11 cellular contexts compared by ENCODE assay signal in genomic region chr2:190404487-190404886, GRCh38. TPM values are rescaled to one million over a fixed set of nuclear protein-coding genes. Genes with fewer than 3 reads are reported as not detected.
DNase-seq lines count a peak whose midpoint lies in the region; ATAC-seq and TF ChIP-seq lines count a peak whose summit lies in the region.
"Had no signal": no experiment of that assay in that cellular context is flagged by ENCODE, and none has a peak within 500 bp of the region (broad histone marks: within the 10 kb centered on the region; RNA-seq: fewer than 3 reads in every experiment).

No MANE protein-coding gene starts in this region.

- no peaks in the 10 kb centered on the region for H3K9me3 Mint-ChIP-seq in activated CD8-positive, alpha-beta memory T cell treated with anti-CD3 and anti-CD28 coated beads, Interleukin-2, amount 10 ng/mL, durations not matched to agents 7 days and 5 days (ENCODE audit: low read depth)

- H3K4me1 Mint-ChIP-seq in activated CD8-positive, alpha-beta memory T cell treated with anti-CD3 and anti-CD28 coated beads, Interleukin-2, amount 10 ng/mL, durations not matched to agents 7 days and 5 days: peaks cover 5% of the 10 kb centered on the region

- no peaks in the 10 kb centered on the region for H3K27me3 Mint-ChIP-seq in activated CD8-positive, alpha-beta memory T cell treated with anti-CD3 and anti-CD28 coated beads, Interleukin-2, amount 10 ng/mL, durations not matched to agents 7 days and 5 days

- POLR2A ChIA-PET in HEK293 (lab: Yijun Ruan, JAX): no interaction called here

- H3K9me3 ChIP-seq in HEK293 (ENCODE audit: control insufficient read depth, insufficient read depth, low read depth, low read length): no peaks in the 10 kb centered on the region

- peaks cover 11% of the 10 kb centered on the region for H3K27me3 ChIP-seq in foreskin keratinocyte

- H3K27ac ChIP-seq in HEK293 (ENCODE audit: extremely low read depth, low read depth, low read length) (no peak overlapping the region), foreskin keratinocyte (no peak overlapping the region)

- peaks cover 3% of the 10 kb centered on the region; the same call in 1 of the 2 replicates for H3K4me1 ChIP-seq in HEK293 (ENCODE audit: control insufficient read depth, insufficient read depth, low read length)
- no peaks in the 10 kb centered on the region for H3K4me1 ChIP-seq in foreskin keratinocyte

- H3K4me3 ChIP-seq in HEK293 (ENCODE audit: low read depth, low read length): no peak overlapping the region

- DNase-seq in ACHN (peak; percentile 31), SIG-M5 treated with dmso at 0.1 percent for 504 hours (lab: John Stamatoyannopoulos, UW; ENCODE audit: unreplicated experiment) (peak; percentile 96), foreskin keratinocyte (peak; percentile 59 to 80), NCI-H345 (lab: John Stamatoyannopoulos, UW) (no peak), dermis blood vessel endothelial cell (no peak)
- no peak for DNase-seq in activated CD8-positive, alpha-beta memory T cell treated with anti-CD3 and anti-CD28 coated beads, Interleukin-2, amount 10 ng/mL, durations not matched to agents 7 days and 5 days
- DNase-seq: activated CD8-positive, alpha-beta memory T cell treated with anti-CD3 and anti-CD28 coated beads for 24 hours; cortex of kidney; occipital lobe had no signal

- no peaks in the 10 kb centered on the region for H3K36me3 ChIP-seq in HEK293 (ENCODE audit: control insufficient read depth in 2 of 2, insufficient read depth in 1 of 2, low read length in 2 of 2)

- peak; percentile 76 for ATAC-seq in foreskin keratinocyte
- ATAC-seq in GM19023 (IDR thresholded peaks at IDR 0.05; ENCODE audit: unreplicated experiment): no peak
- ATAC-seq in activated CD8-positive, alpha-beta memory T cell treated with anti-CD3 and anti-CD28 coated beads, Interleukin-2, amount 10 ng/mL, durations not matched to agents 7 days and 5 days: no peak

- no peak overlapping the region for H3K4me3 Mint-ChIP-seq in activated CD8-positive, alpha-beta memory T cell treated with anti-CD3 and anti-CD28 coated beads, Interleukin-2, amount 10 ng/mL, durations not matched to agents 7 days and 5 days

- H3K36me3 Mint-ChIP-seq in activated CD8-positive, alpha-beta memory T cell treated with anti-CD3 and anti-CD28 coated beads, Interleukin-2, amount 10 ng/mL, durations not matched to agents 7 days and 5 days: peaks cover 1% of the 10 kb centered on the region

- in situ Hi-C loops in ACHN (cut with HindIII; ENCODE audit: low pct_ligation_motif_present, low pct_unique_long_range_greater_than_20kb, low sequenced_read_pairs): no loop called here

- no peak overlapping the region for H3K27ac Mint-ChIP-seq in activated CD8-positive, alpha-beta memory T cell treated with anti-CD3 and anti-CD28 coated beads, Interleukin-2, amount 10 ng/mL, durations not matched to agents 7 days and 5 days

- TF ChIP-seq CTCF in HEK293 (tag by site-specific recombination; IDR thresholded peaks at IDR 0.05) (no peak), foreskin keratinocyte (conservative IDR thresholded peaks at IDR 0.05) (no peak)

- CTCF ChIA-PET in HEK293 (lab: Yijun Ruan, JAX): no interaction called here
- CTCF ChIA-PET in activated CD8-positive, alpha-beta memory T cell treated with anti-CD3 and anti-CD28 coated beads, Interleukin-2, amount 10 ng/mL, durations not matched to agents 7 days and 5 days (lab: Charles Lee): no interaction called here

TF ChIP-seq in HEK293, 187 proteins besides CTCF, POLR2A, EP300 and RAD21 (continues in another document):
- TF ChIP-seq PRDM1 (tag by site-specific recombination; IDR thresholded peaks at IDR 0.05): 0 out of 2 replicates have a peak, but pooled peaks have one; percentile 30
- TF ChIP-seq REPIN1 (tag by site-specific recombination; IDR thresholded peaks at IDR 0.05; ENCODE audit: low read depth): no peak
- no peak for TF ChIP-seq TSHZ1 (tag by site-specific recombination; IDR thresholded peaks at IDR 0.05; ENCODE audit: borderline replicate concordance)
- TF ChIP-seq ZSCAN16 (tag by site-specific recombination; IDR thresholded peaks at IDR 0.05): no peak
- no peak for TF ChIP-seq ZNF221 (tag by site-specific recombination; IDR thresholded peaks at IDR 0.05; ENCODE audit: borderline replicate concordance)
- no peak for TF ChIP-seq KLF7 (tag by site-specific recombination; IDR thresholded peaks at IDR 0.05; ENCODE audit: borderline replicate concordance)
- no peak for TF ChIP-seq ZNF629 (tag by site-specific recombination; IDR thresholded peaks at IDR 0.05)
- TF ChIP-seq HOXA7 (CRISPR knock-in tag; IDR thresholded peaks at IDR 0.05; ENCODE audit: borderline replicate concordance): no peak
- no peak for TF ChIP-seq ZNF791 (tag by site-specific recombination; IDR thresholded peaks at IDR 0.05)
- no peak for TF ChIP-seq ZNF548 (tag by site-specific recombination; IDR thresholded peaks at IDR 0.05)
- TF ChIP-seq SETDB1 (IDR thresholded peaks at IDR 0.05; ENCODE audit: insufficient read length, low read length): no peak
- no peak for TF ChIP-seq ZNF138 (tag by site-specific recombination; IDR thresholded peaks at IDR 0.05; ENCODE audit: borderline replicate concordance)
- no peak for TF ChIP-seq ZBTB26 (tag by site-specific recombination; optimal IDR thresholded peaks at IDR 0.05)
- no peak for TF ChIP-seq SP2 (tag by site-specific recombination; IDR thresholded peaks at IDR 0.05)
- no peak for TF ChIP-seq ZNF521 (tag by site-specific recombination; IDR thresholded peaks at IDR 0.05)
- TF ChIP-seq ZNF155 (tag by site-specific recombination; IDR thresholded peaks at IDR 0.05): no peak
- TF ChIP-seq ZNF302 (tag by site-specific recombination; IDR thresholded peaks at IDR 0.05; ENCODE audit: low read depth): no peak
- no peak for TF ChIP-seq SALL2 (tag by site-specific recombination; IDR thresholded peaks at IDR 0.05; ENCODE audit: borderline replicate concordance)
- peak; percentile 89 for TF ChIP-seq ZFHX2 (tag by site-specific recombination; conservative IDR thresholded peaks at IDR 0.05)
- no peak for TF ChIP-seq ZNF670 (tag by site-specific recombination; IDR thresholded peaks at IDR 0.05; ENCODE audit: low read depth)
- TF ChIP-seq ZNF677 (tag by site-specific recombination; IDR thresholded peaks at IDR 0.05): no peak
- peak; percentile 49; the same call in 1 of the 2 replicates for TF ChIP-seq KLF17 (tag by site-specific recombination; IDR thresholded peaks at IDR 0.05)
- peak; percentile 92 for TF ChIP-seq EGR2 (tag by site-specific recombination; IDR thresholded peaks at IDR 0.05; ENCODE audit: low read depth)
- no peak for TF ChIP-seq ZNF19 (tag by site-specific recombination; IDR thresholded peaks at IDR 0.05; ENCODE audit: low read depth)
- no peak for TF ChIP-seq ZNF214 (tag by site-specific recombination; IDR thresholded peaks at IDR 0.05; ENCODE audit: borderline replicate concordance)

RNA-seq across cellular contexts. Expression of gene MFSD6, which starts 3.7 kb away (rescaled TPM):
- total RNA-seq in foreskin keratinocyte: 7.4 and 9.4 TPM in 2 replicates
- 2.8 and 3.1 TPM in 2 replicates for polyA plus RNA-seq in foreskin keratinocyte
- 9.9 and 10.2 TPM in 2 replicates for total RNA-seq in dermis blood vessel endothelial cell
- total RNA-seq in activated CD8-positive, alpha-beta memory T cell treated with anti-CD3 and anti-CD28 coated beads, Interleukin-2, amount 10 ng/mL, durations not matched to agents 7 days and 5 days: 10 to 100 TPM; 53.1 to 56.4 TPM

Comparison
In these comparisons a context has a peak if more than half of its experiments do, and no peak if none do; other contexts are left out.
1. DNase-seq: peak in ACHN (single experiment), SIG-M5 treated with dmso at 0.1 percent for 504 hours (single experiment) and foreskin keratinocyte (2 of 2); none in NCI-H345 (single experiment), dermis blood vessel endothelial cell (single experiment) and activated CD8-positive, alpha-beta memory T cell treated with anti-CD3 and anti-CD28 coated beads, Interleukin-2, amount 10 ng/mL, durations not matched to agents 7 days and 5 days (single experiment).